11 cellular contexts compared by ENCODE assay signal in the genomic region with DNA sequence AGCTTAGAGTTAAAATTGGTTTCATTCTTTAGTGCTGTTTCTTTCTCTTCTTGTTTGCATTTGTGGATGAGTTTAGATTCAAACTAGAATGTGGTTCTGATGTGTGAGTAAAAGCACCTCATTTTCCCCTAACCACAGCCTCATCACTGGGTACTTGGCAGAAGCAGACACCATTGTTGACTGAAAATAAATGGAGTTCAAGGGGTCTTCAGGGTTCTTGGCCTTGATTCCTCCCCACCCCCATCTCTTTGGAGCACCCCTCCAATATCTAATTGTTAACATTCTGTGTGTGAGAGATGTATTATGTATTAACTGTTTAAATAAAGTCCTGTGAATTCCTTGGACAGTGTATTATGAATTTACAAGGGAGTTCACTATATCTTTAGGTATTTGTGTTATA. TPM values are rescaled to one million over a fixed set of nuclear protein-coding genes. Genes with fewer than 3 reads are reported as not detected.
DNase-seq lines count a peak whose midpoint lies in the region; ATAC-seq, FAIRE-seq and TF ChIP-seq lines count a peak whose summit lies in the region.
"Had no signal": no experiment of that assay in that cellular context is flagged by ENCODE, and none has a peak within 500 bp of the region (broad histone marks: within the 10 kb centered on the region; RNA-seq: fewer than 3 reads in every experiment).

No MANE protein-coding gene starts in this region.

- CTCF ChIA-PET in GM10248 (lab: Yijun Ruan, JAX): interaction anchor here (0.7 to 2.0 kb wide), 6 partner anchors 9 to 54 kb away, joined by 3 to 7 read pairs (median 4); no protein-coding TSS in a partner anchor

- peaks cover 39 to 78% (median 66%) of the 10 kb centered on the region in 4 donors for H3K4me1 Mint-ChIP-seq in CD4-positive, CD25-positive, alpha-beta regulatory T cell
- H3K4me1 Mint-ChIP-seq in activated naive CD8-positive, alpha-beta T cell treated with anti-CD3 and anti-CD28 coated beads for 36 hours: peaks cover 80% of the 10 kb centered on the region

- DNase-seq in CD4-positive, CD25-positive, alpha-beta regulatory T cell: peak in 1 of 3 donors; percentile 43
- no peak for DNase-seq in activated naive CD8-positive, alpha-beta T cell treated with anti-CD3 and anti-CD28 coated beads for 36 hours
- DNase-seq in adrenal gland (no peak), D721Med (ENCODE audit: insufficient read length, low spot score) (no peak), GM10248 (ENCODE audit: extremely low spot score) (no peak)
- DNase-seq: NCI-H1436, trophoblast cell had no signal

- POLR2A ChIA-PET in GM10248 (lab: Yijun Ruan, JAX): no interaction called here

- H3K36me3 Mint-ChIP-seq in CD4-positive, CD25-positive, alpha-beta regulatory T cell: peaks cover 12% of the 10 kb centered on the region
- H3K36me3 Mint-ChIP-seq in activated naive CD8-positive, alpha-beta T cell treated with anti-CD3 and anti-CD28 coated beads for 36 hours: peaks cover 29% of the 10 kb centered on the region

- H3K9me3 ChIP-seq in CD4-positive, CD25-positive, alpha-beta regulatory T cell (ENCODE audit: control insufficient read depth in 2 of 2, low read length in 2 of 2): no peaks in the 10 kb centered on the region
- no peaks in the 10 kb centered on the region for H3K9me3 ChIP-seq in adrenal gland (replicated peaks in 1 of 3)

- H3K27ac ChIP-seq in CD4-positive, CD25-positive, alpha-beta regulatory T cell (ENCODE audit: insufficient read depth, low read length, poor library complexity, severe bottlenecking): peak overlapping the region; percentile 20
- no peak overlapping the region for H3K27ac ChIP-seq in adrenal gland
- H3K27ac ChIP-seq: C4-2B had no signal

- H3K4me1 ChIP-seq in CD4-positive, CD25-positive, alpha-beta regulatory T cell (ENCODE audit: control insufficient read depth, insufficient read depth, low read length, poor library complexity, severe bottlenecking): peaks cover 39% of the 10 kb centered on the region
- H3K4me1 ChIP-seq in adrenal gland (replicated peaks in 1 of 2): peaks cover 18 to 52% of the 10 kb centered on the region in 2 donors

- intact Hi-C loops in adrenal gland (cut with DNase I): no loop called here

- no peak for TF ChIP-seq POLR2A in adrenal gland (IDR thresholded peaks at IDR 0.05)

- no peak for FAIRE-seq in D721Med (lab: Jason Lieb, UNC)

- H3K4me3 ChIP-seq in CD4-positive, CD25-positive, alpha-beta regulatory T cell (ENCODE audit: low read depth, low read length): no peak overlapping the region
- H3K4me3 ChIP-seq in adrenal gland: no peak overlapping the region

- H3K36me3 ChIP-seq in CD4-positive, CD25-positive, alpha-beta regulatory T cell (ENCODE audit: control insufficient read depth, insufficient read depth, low read length): no peaks in the 10 kb centered on the region
- H3K36me3 ChIP-seq in adrenal gland (replicated peaks in 1 of 2): no peaks in the 10 kb centered on the region

- TF ChIP-seq CTCF in adrenal gland (IDR thresholded peaks at IDR 0.05) (no peak), D721Med (IDR thresholded peaks at IDR 0.05; ENCODE audit: insufficient read depth, missing control alignments) (no peak), GM10248 (IDR thresholded peaks at IDR 0.05; ENCODE audit: control extremely low read depth, extremely low read depth, low read depth, missing control alignments) (no peak)

- H3K4me3 Mint-ChIP-seq in CD4-positive, CD25-positive, alpha-beta regulatory T cell: peak overlapping the region in 1 of 4 donors; percentile 50
- peak overlapping the region; percentile 35 for H3K4me3 Mint-ChIP-seq in activated naive CD8-positive, alpha-beta T cell treated with anti-CD3 and anti-CD28 coated beads for 36 hours

- H3K27ac Mint-ChIP-seq in CD4-positive, CD25-positive, alpha-beta regulatory T cell: peak overlapping the region; percentile 36 to 50 (median 47)
- H3K27ac Mint-ChIP-seq in activated naive CD8-positive, alpha-beta T cell treated with anti-CD3 and anti-CD28 coated beads for 36 hours: peak overlapping the region; percentile 82

- H3K9me3 Mint-ChIP-seq in CD4-positive, CD25-positive, alpha-beta regulatory T cell: peaks cover 0 to 3% (median 0%) of the 10 kb centered on the region in 7 donors
- H3K9me3 Mint-ChIP-seq in activated naive CD8-positive, alpha-beta T cell treated with anti-CD3 and anti-CD28 coated beads for 36 hours: no peaks in the 10 kb centered on the region

- ATAC-seq in CD4-positive, CD25-positive, alpha-beta regulatory T cell (ENCODE audit: low read depth in 2 of 2): no peak
- ATAC-seq in GM19351 (IDR thresholded peaks at IDR 0.05; ENCODE audit: unreplicated experiment): peak; percentile 55
- peak; percentile 50 for ATAC-seq in HG03159 (IDR thresholded peaks at IDR 0.05; ENCODE audit: unreplicated experiment)
- no peak for ATAC-seq in GM18909 (IDR thresholded peaks at IDR 0.05; ENCODE audit: poor library complexity, unreplicated experiment)

- no peaks in the 10 kb centered on the region for H3K27me3 ChIP-seq in CD4-positive, CD25-positive, alpha-beta regulatory T cell (ENCODE audit: control insufficient read depth, insufficient read depth, low read length)
- no peaks in the 10 kb centered on the region for H3K27me3 ChIP-seq in adrenal gland

- H3K27me3 Mint-ChIP-seq in CD4-positive, CD25-positive, alpha-beta regulatory T cell: no peaks in the 10 kb centered on the region
- H3K27me3 Mint-ChIP-seq in activated naive CD8-positive, alpha-beta T cell treated with anti-CD3 and anti-CD28 coated beads for 36 hours: no peaks in the 10 kb centered on the region

RNA-seq across cellular contexts. Expression of a gene that starts 59.6 kb away (rescaled TPM):
- total RNA-seq in CD4-positive, CD25-positive, alpha-beta regulatory T cell: 26.1 TPM
- polyA plus RNA-seq in CD4-positive, CD25-positive, alpha-beta regulatory T cell: 1 to 10 TPM; 4.1 to 7.0 (median 5.2) TPM
- total RNA-seq in activated naive CD8-positive, alpha-beta T cell treated with anti-CD3 and anti-CD28 coated beads for 36 hours: 10 to 100 TPM; 19.3 to 20.1 TPM
- 10 to 100 TPM in 3 of 8 donors, 1 to 10 TPM in 5; 3.0 to 12.3 (median 8.4) TPM for total RNA-seq in adrenal gland
- 1 to 10 TPM; 5.2 to 6.1 (median 5.3) TPM for polyA plus RNA-seq in adrenal gland

Comparison
In these comparisons a context has a peak if more than half of its experiments do, and no peak if none do; other contexts are left out.
1. ATAC-seq: peak in GM19351 (single experiment) and HG03159 (single experiment); none in CD4-positive, CD25-positive, alpha-beta regulatory T cell (0 of 2) and GM18909 (single experiment).